Comparison of ENCODE assay signal across 1 cellular context in the genomic region with DNA sequence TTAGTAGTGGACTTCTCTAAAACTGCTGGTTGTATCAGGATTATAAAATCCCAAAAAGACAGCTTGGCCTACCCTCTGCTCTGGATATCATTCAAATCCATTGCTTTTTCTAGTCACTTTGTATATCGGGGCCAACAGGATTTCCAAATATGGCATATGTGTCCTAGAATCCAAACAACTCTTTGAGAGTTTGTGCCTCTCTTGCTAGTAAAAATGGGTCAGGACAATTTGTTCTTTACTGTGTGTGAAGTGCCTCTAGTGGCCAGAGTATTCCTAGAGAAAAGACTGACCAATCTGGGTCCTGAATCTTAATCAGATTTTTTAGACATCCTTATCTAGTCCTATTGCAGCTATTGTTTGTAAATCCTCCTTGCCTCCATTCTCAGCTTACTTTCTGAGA.
TF ChIP-seq lines count a peak whose summit lies in the region.

No MANE protein-coding gene starts in this region.

TF ChIP-seq in H1, 55 proteins besides CTCF, POLR2A, EP300 and RAD21:
- no peak for TF ChIP-seq TCF12 (IDR thresholded peaks at IDR 0.05; ENCODE audit: low read depth, low read length)
- TF ChIP-seq TEAD4 (IDR thresholded peaks at IDR 0.05; ENCODE audit: low read depth, low read length) = no peak
- TF ChIP-seq POU5F1 (IDR thresholded peaks at IDR 0.05; ENCODE audit: low read depth, low read length) = no peak
- TF ChIP-seq TBP (IDR thresholded peaks at IDR 0.05; ENCODE audit: low read depth, low read length) = no peak
- TF ChIP-seq KDM5A (IDR thresholded peaks at IDR 0.05; ENCODE audit: low read length) = no peak
- TF ChIP-seq SP1 (IDR thresholded peaks at IDR 0.05; ENCODE audit: low read depth, low read length) = no peak
- TF ChIP-seq RXRA (IDR thresholded peaks at IDR 0.05; ENCODE audit: insufficient read depth, low read depth, low read length) = no peak
- no peak for TF ChIP-seq CHD1 (IDR thresholded peaks at IDR 0.05; ENCODE audit: low read depth, low read length)
- no peak for TF ChIP-seq SAP30 (IDR thresholded peaks at IDR 0.05; ENCODE audit: insufficient read depth, insufficient replicate concordance, low read length)
- TF ChIP-seq SIN3A (conservative IDR thresholded peaks at IDR 0.05 in 1 of 2, IDR thresholded peaks at IDR 0.05 in 1 of 2; ENCODE audit: low read depth in 1 of 2, low read length in 2 of 2) = no peak
- no peak for TF ChIP-seq EZH2 (IDR thresholded peaks at IDR 0.05; ENCODE audit: low read depth, low read length, severe bottlenecking)
- TF ChIP-seq HDAC6 (IDR thresholded peaks at IDR 0.05; ENCODE audit: low read depth, low read length) = no peak
- TF ChIP-seq SRF (IDR thresholded peaks at IDR 0.05; ENCODE audit: low read depth, low read length) = no peak
- TF ChIP-seq GABPA (IDR thresholded peaks at IDR 0.05; ENCODE audit: borderline replicate concordance, insufficient read depth, low read length) = no peak
- no peak for TF ChIP-seq JUND (IDR thresholded peaks at IDR 0.05; ENCODE audit: low read length)
- no peak for TF ChIP-seq JUN (IDR thresholded peaks at IDR 0.05; ENCODE audit: low read depth, low read length)
